Comparison of ENCODE assay signal across 8 cellular contexts in genomic region chr6:143427109-143427817, GRCh38. TPM values are rescaled to one million over a fixed set of nuclear protein-coding genes. Genes with fewer than 3 reads are reported as not detected.
A peak's percentile ranks its signal among the peaks of the same experiment; 100 is the strongest.
DNase-seq lines count a peak whose midpoint lies in the region; ATAC-seq and TF ChIP-seq lines count a peak whose summit lies in the region.

No MANE protein-coding gene starts in this region.

- no peaks in the 10 kb centered on the region for H3K27me3 ChIP-seq in right cardiac atrium (ENCODE audit: control insufficient read depth, insufficient read depth)
- no peaks in the 10 kb centered on the region for H3K27me3 ChIP-seq in gastrocnemius medialis

- H3K36me3 Mint-ChIP-seq in T-helper 17 cell (ENCODE audit: low read depth), result peaks cover 4% of the 10 kb centered on the region

- peaks cover 3% of the 10 kb centered on the region for H3K4me1 Mint-ChIP-seq in T-helper 17 cell

- H3K27ac ChIP-seq in right cardiac atrium (ENCODE audit: low read length), result no peak overlapping the region
- H3K27ac ChIP-seq in gastrocnemius medialis, result no peak overlapping the region

- peak; percentile 43 to 86 (median 76) for TF ChIP-seq CTCF in gastrocnemius medialis (IDR thresholded peaks at IDR 0.05 in 4 of 5, conservative IDR thresholded peaks at IDR 0.05 in 1 of 5)

- H3K4me1 ChIP-seq in right cardiac atrium (ENCODE audit: control insufficient read depth, insufficient read depth, low read length) (no peaks in the 10 kb centered on the region), gastrocnemius medialis (no peaks in the 10 kb centered on the region)

- WGBS in right cardiac atrium, result 16% methylated on average over 4 of the region's 4 CpGs

- no peak overlapping the region for H3K4me3 Mint-ChIP-seq in T-helper 17 cell

- no peaks in the 10 kb centered on the region for H3K36me3 ChIP-seq in gastrocnemius medialis

- intact Hi-C loops in right cardiac atrium (cut with DNase I), result loop anchor here (2.0 to 10.0 kb wide), 5 partner anchors 402 to 952 kb away; no protein-coding TSS in a partner anchor
- intact Hi-C loops in gastrocnemius medialis (cut with DNase I; ENCODE audit: low total_unique reads), result loop anchor here (5.0 kb wide), 2 partner anchors 735 to 950 kb away; no protein-coding TSS in a partner anchor

- H3K9me3 ChIP-seq in T-helper 17 cell (ENCODE audit: control insufficient read depth, low read length, poor library complexity, severe bottlenecking) (no peaks in the 10 kb centered on the region), right cardiac atrium (ENCODE audit: control insufficient read depth, low read length) (no peaks in the 10 kb centered on the region), gastrocnemius medialis (no peaks in the 10 kb centered on the region)

- TF ChIP-seq POLR2A in gastrocnemius medialis (IDR thresholded peaks at IDR 0.05), result no peak

- ATAC-seq in HG02623 (IDR thresholded peaks at IDR 0.05; ENCODE audit: unreplicated experiment) (peak; percentile 100), T-helper 17 cell (peak; percentile 100), right cardiac atrium (peak; percentile 96), gastrocnemius medialis (peak; percentile 30 to 56)

- in situ Hi-C loops in gastrocnemius medialis (cut with MboI; ENCODE audit: low sequenced_read_pairs in 4 of 4), result loop anchor here in 1 of 4 donors (10.0 kb wide), 1 partner anchor 732 kb away; no protein-coding TSS in a partner anchor

- H3K4me3 ChIP-seq in right cardiac atrium (ENCODE audit: low read length) (no peak overlapping the region), gastrocnemius medialis (no peak overlapping the region)

- no peaks in the 10 kb centered on the region for H3K27me3 Mint-ChIP-seq in T-helper 17 cell

- DNase-seq in NCI-H2081 (lab: John Stamatoyannopoulos, UW), result peak; percentile 40 to 60
- DNase-seq in NCI-H2081 treated with DMSO at 0.1 percent for 48 hours (lab: John Stamatoyannopoulos, UW), result no peak
- DNase-seq in NCI-H1048 (lab: John Stamatoyannopoulos, UW), result peak; percentile 28
- peak; percentile 48 to 68 (median 53) for DNase-seq in T-helper 17 cell
- peak; percentile 82 for DNase-seq in amniotic stem cell (lab: John Stamatoyannopoulos, UW)
- DNase-seq in right cardiac atrium, result peak; percentile 60 to 89 (median 88)
- DNase-seq in gastrocnemius medialis, result peak; percentile 10 to 31

- no peak overlapping the region for H3K27ac Mint-ChIP-seq in T-helper 17 cell

RNA-seq across cellular contexts. Expression of gene ADAT2, which starts 23.2 kb away (rescaled TPM):
- 10 to 100 TPM; 19.1 to 19.8 TPM for total RNA-seq in T-helper 17 cell
- 1 to 10 TPM; 1.5 to 3.8 (median 2.1) TPM for total RNA-seq in right cardiac atrium
- polyA plus RNA-seq in right cardiac atrium, result 1.6 TPM
- total RNA-seq in gastrocnemius medialis, result 1 to 10 TPM in 2 of 4 donors, under 1 TPM in 2; 0.16 to 4.4 (median 0.94) TPM

RNA-seq across cellular contexts. Expression of gene PEX3, which starts 23.3 kb away (rescaled TPM):
- total RNA-seq in T-helper 17 cell, result 10 to 100 TPM in 1 of 2 donors, 1 to 10 TPM in 1; 8.2 to 10.2 TPM
- total RNA-seq in right cardiac atrium, result 10 to 100 TPM; 17.0 to 22.0 (median 20.4) TPM
- polyA plus RNA-seq in right cardiac atrium, result 11.9 TPM
- 10 to 100 TPM in 3 of 4 donors, 1 to 10 TPM in 1; 9.8 to 18.2 (median 12.3) TPM for total RNA-seq in gastrocnemius medialis

Comparison
In these comparisons a context has a peak if more than half of its experiments do, and no peak if none do; other contexts are left out.
1. ATAC-seq: peak in every context shown above with its lines; median percentile 100 in HG02623; 100 in T-helper 17 cell; 96 in right cardiac atrium; 43 in gastrocnemius medialis.